ENCODE assay signal across 8 cellular contexts in genomic region chr3:15331606-15332404, GRCh38. TPM values are rescaled to one million over a fixed set of nuclear protein-coding genes. Genes with fewer than 3 reads are reported as not detected.
A peak's percentile ranks its signal among the peaks of the same experiment; 100 is the strongest.
DNase-seq lines count a peak whose midpoint lies in the region; ATAC-seq and TF ChIP-seq lines count a peak whose summit lies in the region.

No MANE protein-coding gene starts in this region.

- H4K20me1 ChIP-seq in fibroblast of lung (ENCODE audit: control insufficient read depth, extremely low read depth, insufficient read depth, low read length) = no peaks in the 10 kb centered on the region

- H3K9ac ChIP-seq in fibroblast of lung (ENCODE audit: insufficient read depth, low read length) = peak overlapping the region; percentile 63

- CTCF ChIA-PET in CD8-positive, alpha-beta T cell (lab: Charles Lee) = interaction anchor here (0.6 to 5.6 kb wide), 27 partner anchors 8 to 129 kb away, joined by 3 to 127 read pairs (median 6); partner anchors contain the start of gene CAPN7

- no peaks in the 10 kb centered on the region for H3K36me3 ChIP-seq in CD8-positive, alpha-beta T cell (ENCODE audit: insufficient read depth, low read length)
- H3K36me3 ChIP-seq in fibroblast of lung (ENCODE audit: control insufficient read depth, insufficient read depth, low read length) (no peaks in the 10 kb centered on the region), tibial nerve (peaks cover 0 to 2% (median 0%) of the 10 kb centered on the region in 3 donors)

- H3K27me3 Mint-ChIP-seq in CD8-positive, alpha-beta T cell (ENCODE audit: low read depth) = no peaks in the 10 kb centered on the region
- H3K27me3 Mint-ChIP-seq in nephron progenitor cell (ENCODE audit: low read depth, poor library complexity) = peaks cover 32% of the 10 kb centered on the region

- H3K4me1 ChIP-seq in CD8-positive, alpha-beta T cell (ENCODE audit: insufficient read depth, low read length) = peaks cover 37% of the 10 kb centered on the region
- no peaks in the 10 kb centered on the region for H3K4me1 ChIP-seq in fibroblast of lung (ENCODE audit: control insufficient read depth, extremely low read depth, insufficient read depth, low read length)
- H3K4me1 ChIP-seq in tibial nerve = peaks cover 0 to 54% (median 44%) of the 10 kb centered on the region in 4 donors

- DNase-seq in CD8-positive, alpha-beta T cell = peak in 6 of 7 experiments; percentile 10 to 59 (median 30)
- DNase-seq in LoVo (ENCODE audit: low spot score) (peak; percentile 20), activated T-cell treated with anti-CD3 and anti-CD28 coated beads for 48 hours (ENCODE audit: low read depth) (peak; percentile 32), fibroblast of lung (ENCODE audit: low read depth in 2 of 2) (peak; percentile 27 to 34), nephron progenitor cell (peak; percentile 38), tibial nerve (ENCODE audit: low spot score in 2 of 2) (peak in 1 of 2 donors; percentile 63)

- intact Hi-C loops in CD8-positive, alpha-beta T cell (cut with DNase I, micrococcal nuclease) = loop anchor here (1.0 to 5.0 kb wide), 6 partner anchors 21 to 271 kb away; partner anchors contain the start of gene CAPN7 (in 2 of the 2)

- no peak for TF ChIP-seq CTCF in CD8-positive, alpha-beta T cell (IDR thresholded peaks at IDR 0.05)
- no peak for TF ChIP-seq CTCF in fibroblast of lung (conservative IDR thresholded peaks at IDR 0.05 in 1 of 2, IDR thresholded peaks at IDR 0.05 in 1 of 2; ENCODE audit: low read depth in 1 of 2, low read length in 2 of 2)
- no peak for TF ChIP-seq CTCF in nephron progenitor cell (IDR thresholded peaks at IDR 0.05)
- no peak for TF ChIP-seq CTCF in tibial nerve (IDR thresholded peaks at IDR 0.05)

- TF ChIP-seq POLR2A in tibial nerve (IDR thresholded peaks at IDR 0.05) = peak in 1 of 2 donors; percentile 46

- peak overlapping the region; percentile 55 for H3K27ac Mint-ChIP-seq in CD8-positive, alpha-beta T cell
- no peak overlapping the region for H3K27ac Mint-ChIP-seq in nephron progenitor cell

- H3K79me2 ChIP-seq in fibroblast of lung (ENCODE audit: control insufficient read depth, insufficient read depth, low read length) = no peaks in the 10 kb centered on the region

- H3K27ac ChIP-seq in CD8-positive, alpha-beta T cell (ENCODE audit: low read depth, low read length) = peak overlapping the region; percentile 67
- H3K27ac ChIP-seq in fibroblast of lung (ENCODE audit: insufficient read depth, low read length) = peak overlapping the region; percentile 27
- peak overlapping the region; percentile 94 to 98 (median 96) for H3K27ac ChIP-seq in tibial nerve

- TF ChIP-seq EP300 in tibial nerve (IDR thresholded peaks at IDR 0.05) = peak in 1 of 2 donors; percentile 90

- POLR2A ChIA-PET in CD8-positive, alpha-beta T cell (lab: Charles Lee) = interaction anchor here (0.7 to 2.7 kb wide), 10 partner anchors 8 to 126 kb away, joined by 3 to 16 read pairs (median 3); partner anchors contain the start of gene CAPN7

- peak overlapping the region; percentile 64 for H3K4me2 ChIP-seq in fibroblast of lung (ENCODE audit: extremely low read depth, insufficient read depth, low read length)

- WGBS in tibial nerve, 2 donors = 1% methylated on average over 40 to 64 of the region's 71 CpGs

- H3K4me3 Mint-ChIP-seq in CD8-positive, alpha-beta T cell = peak overlapping the region; percentile 91
- peak overlapping the region; percentile 95 for H3K4me3 Mint-ChIP-seq in nephron progenitor cell

- peak overlapping the region; percentile 97 for H3K4me3 ChIP-seq in CD8-positive, alpha-beta T cell (ENCODE audit: low read depth, low read length)
- H3K4me3 ChIP-seq in fibroblast of lung (replicated peaks in 1 of 4; ENCODE audit: control extremely low read depth in 1 of 4, insufficient read depth in 1 of 4, low read depth in 3 of 4, low read length in 4 of 4) (peak overlapping the region; percentile 62 to 81 (median 80)), tibial nerve (peak overlapping the region; percentile 87 to 94 (median 92))

- H2AFZ ChIP-seq in fibroblast of lung (ENCODE audit: low read length) = peak overlapping the region; percentile 91

- peaks cover 55% of the 10 kb centered on the region for H3K4me1 Mint-ChIP-seq in CD8-positive, alpha-beta T cell (ENCODE audit: low read depth)
- H3K4me1 Mint-ChIP-seq in nephron progenitor cell = peaks cover 53% of the 10 kb centered on the region

- no peaks in the 10 kb centered on the region for H3K27me3 ChIP-seq in CD8-positive, alpha-beta T cell (ENCODE audit: insufficient read depth, low read length)
- H3K27me3 ChIP-seq in fibroblast of lung (ENCODE audit: control insufficient read depth, insufficient read depth, low read length) (no peaks in the 10 kb centered on the region), tibial nerve (no peaks in the 10 kb centered on the region)

- H3K36me3 Mint-ChIP-seq in CD8-positive, alpha-beta T cell = peaks cover 30% of the 10 kb centered on the region
- peaks cover 8% of the 10 kb centered on the region for H3K36me3 Mint-ChIP-seq in nephron progenitor cell (ENCODE audit: low read depth)

- peak; percentile 54 for ATAC-seq in CD8-positive, alpha-beta T cell
- ATAC-seq in GM21529 (IDR thresholded peaks at IDR 0.05; ENCODE audit: unreplicated experiment) (peak; percentile 31), GM18870 (IDR thresholded peaks at IDR 0.05; ENCODE audit: unreplicated experiment) (no peak)

- H3K9me3 ChIP-seq in CD8-positive, alpha-beta T cell (ENCODE audit: low read length) = no peaks in the 10 kb centered on the region
- H3K9me3 ChIP-seq in fibroblast of lung (ENCODE audit: control insufficient read depth, insufficient read depth, low read depth, low read length) (no peaks in the 10 kb centered on the region), tibial nerve (no peaks in the 10 kb centered on the region)

- no peaks in the 10 kb centered on the region for H3K9me3 Mint-ChIP-seq in CD8-positive, alpha-beta T cell
- no peaks in the 10 kb centered on the region for H3K9me3 Mint-ChIP-seq in nephron progenitor cell

RNA-seq across cellular contexts. Expression of gene SH3BP5, which starts 0.6 kb away (rescaled TPM):
- 1 to 10 TPM; 4.4 to 5.9 TPM for total RNA-seq in CD8-positive, alpha-beta T cell
- total RNA-seq in fibroblast of lung (8.2 and 12.9 TPM in 2 replicates), tibial nerve (100 to 1,000 TPM in 3 of 4 donors, 10 to 100 TPM in 1; 99.0 to 113 (median 105) TPM)
- polyA plus RNA-seq in fibroblast of lung = 6.7 and 12.6 TPM in 2 replicates
- polyA plus RNA-seq in fibroblast of lung (2012) = 5.9 and 11.0 TPM in 2 replicates
- polyA minus RNA-seq in fibroblast of lung (ENCODE audit: low replicate concordance) = 0.82 and 5.2 TPM in 2 replicates

Comparison
In these comparisons a context has a peak if more than half of its experiments do, and no peak if none do; other contexts are left out.
1. H3K27ac ChIP-seq: peak in every context shown above with its lines; median percentile 96 in tibial nerve; 67 in CD8-positive, alpha-beta T cell; 27 in fibroblast of lung.